ENCODE assay signal across 8 cellular contexts in genomic region chrX:154515803-154516654, GRCh38. TPM values are rescaled to one million over a fixed set of nuclear protein-coding genes. Genes with fewer than 3 reads are reported as not detected.
A peak's percentile ranks its signal among the peaks of the same experiment; 100 is the strongest.
DNase-seq lines count a peak whose midpoint lies in the region; ATAC-seq and TF ChIP-seq lines count a peak whose summit lies in the region.

TSS of gene FAM3A (minus strand) at chrX:154516232. CDS start at chrX:154515772, 460 bp downstream.

- DNase-seq in EL = peak; percentile 86
- peak; percentile 60 for DNase-seq in GOT3 (lab: John Stamatoyannopoulos, UW)
- peak; percentile 85 for DNase-seq in LoVo (ENCODE audit: low spot score)
- DNase-seq in RWPE1 (ENCODE audit: low spot score) = peak; percentile 76
- DNase-seq in fibroblast of pulmonary artery (ENCODE audit: low read depth) = peak; percentile 91
- peak; percentile 87 for DNase-seq in stimulated activated naive CD4-positive, alpha-beta T cell treated with Interleukin-2 at 50 U/mL for 16 hours (lab: John Stamatoyannopoulos, UW)

- POLR2A ChIA-PET in RWPE1 (lab: Yijun Ruan, JAX; ENCODE audit: low non-redundant PET) = interaction anchor here (0.7 kb wide), 2 partner anchors 26 to 31 kb away, joined by 3 read pairs; partner anchors contain the start of gene SLC10A3

- peaks cover 10% of the 10 kb centered on the region for H3K4me1 Mint-ChIP-seq in activated T-helper 17 cell treated with anti-CD3 and anti-CD28 coated beads, Interleukin-2, amount 50 U/mL, for 72 hours
- H3K4me1 Mint-ChIP-seq in nephron = peaks cover 24% of the 10 kb centered on the region

- CTCF ChIA-PET in RWPE1 (lab: Yijun Ruan, JAX) = interaction anchor here (0.5 kb wide), 1 partner anchor 143 kb away, joined by 3 read pairs; no protein-coding TSS in a partner anchor

- peak within 1 kb of the TSS; percentile 69 for H3K4me3 ChIP-seq in fibroblast of pulmonary artery (replicated peaks; ENCODE audit: low read depth, low read length)

- peaks cover 7% of the 10 kb centered on the region for H3K36me3 Mint-ChIP-seq in activated T-helper 17 cell treated with anti-CD3 and anti-CD28 coated beads, Interleukin-2, amount 50 U/mL, for 72 hours (ENCODE audit: low read depth)
- peaks cover 9% of the 10 kb centered on the region for H3K36me3 Mint-ChIP-seq in nephron (ENCODE audit: low read depth)

- ATAC-seq in activated T-helper 17 cell treated with anti-CD3 and anti-CD28 coated beads, Interleukin-2, amount 50 U/mL, for 72 hours (replicated peaks) = peak; percentile 96

- peak within 1 kb of the TSS; percentile 86 for H3K27ac Mint-ChIP-seq in activated T-helper 17 cell treated with anti-CD3 and anti-CD28 coated beads, Interleukin-2, amount 50 U/mL, for 72 hours
- H3K27ac Mint-ChIP-seq in nephron = peak within 1 kb of the TSS; percentile 99 to 100 (median 99)

- H3K27me3 Mint-ChIP-seq in activated T-helper 17 cell treated with anti-CD3 and anti-CD28 coated beads, Interleukin-2, amount 50 U/mL, for 72 hours = no peaks in the 10 kb centered on the region
- no peaks in the 10 kb centered on the region for H3K27me3 Mint-ChIP-seq in nephron (ENCODE audit: low read depth)

- no peaks in the 10 kb centered on the region for H3K9me3 Mint-ChIP-seq in activated T-helper 17 cell treated with anti-CD3 and anti-CD28 coated beads, Interleukin-2, amount 50 U/mL, for 72 hours
- H3K9me3 Mint-ChIP-seq in nephron = peaks cover 18% of the 10 kb centered on the region

- peak within 1 kb of the TSS; percentile 79 for H3K27ac ChIP-seq in RWPE1

- H3K4me3 Mint-ChIP-seq in activated T-helper 17 cell treated with anti-CD3 and anti-CD28 coated beads, Interleukin-2, amount 50 U/mL, for 72 hours = peak within 1 kb of the TSS; percentile 87
- H3K4me3 Mint-ChIP-seq in nephron = peak within 1 kb of the TSS; percentile 84 to 92 (median 88)

- no peak for TF ChIP-seq CTCF in RWPE1 (conservative IDR thresholded peaks at IDR 0.05; ENCODE audit: low read depth)
- TF ChIP-seq CTCF in fibroblast of pulmonary artery (IDR thresholded peaks at IDR 0.05; ENCODE audit: low read length, missing control alignments) = no peak
- no peak for TF ChIP-seq CTCF in nephron (IDR thresholded peaks at IDR 0.05; ENCODE audit: unreplicated experiment in 3 of 3)

RNA-seq across cellular contexts. Expression of gene FAM3A, which starts in this region (rescaled TPM):
- 10 to 100 TPM; 24.5 to 25.4 TPM for total RNA-seq in activated T-helper 17 cell treated with anti-CD3 and anti-CD28 coated beads, Interleukin-2, amount 50 U/mL, for 72 hours

Comparison
In these comparisons a context has a peak if more than half of its experiments do, and no peak if none do; other contexts are left out.
1. Peak in every context shown above with its lines: DNase-seq, ATAC-seq, H3K4me3 ChIP-seq and H3K27ac ChIP-seq.